ENCODE assay signal across 8 cellular contexts in genomic region chr11:57335023-57335342, GRCh38. TPM values are rescaled to one million over a fixed set of nuclear protein-coding genes. Genes with fewer than 3 reads are reported as not detected.
DNase-seq lines count a peak whose midpoint lies in the region; ATAC-seq and TF ChIP-seq lines count a peak whose summit lies in the region.

No MANE protein-coding gene starts in this region.

- peaks cover 33% of the 10 kb centered on the region for H3K4me1 Mint-ChIP-seq in CD4-positive, alpha-beta T cell (ENCODE audit: low read depth)
- peaks cover 31% of the 10 kb centered on the region for H3K4me1 Mint-ChIP-seq in central memory CD8-positive, alpha-beta T cell
- peaks cover 17 to 39% (median 31%) of the 10 kb centered on the region in 4 donors for H3K4me1 Mint-ChIP-seq in naive thymus-derived CD8-positive, alpha-beta T cell

- H3K9me3 ChIP-seq in CD4-positive, alpha-beta T cell (ENCODE audit: control insufficient read depth, low read length): no peaks in the 10 kb centered on the region

- H3K27me3 ChIP-seq in CD4-positive, alpha-beta T cell (ENCODE audit: control insufficient read depth, insufficient read depth, low read length): no peaks in the 10 kb centered on the region

- CTCF ChIA-PET in CD4-positive, alpha-beta T cell (lab: Charles Lee): interaction anchor here (1.5 kb wide), 2 partner anchors 9 to 322 kb away, joined by 3 to 14 read pairs; partner anchors contain the start of genes CLP1 and TNKS1BP1

- H3K9me3 Mint-ChIP-seq in CD4-positive, alpha-beta T cell: no peaks in the 10 kb centered on the region
- H3K9me3 Mint-ChIP-seq in central memory CD8-positive, alpha-beta T cell: no peaks in the 10 kb centered on the region
- no peaks in the 10 kb centered on the region for H3K9me3 Mint-ChIP-seq in naive thymus-derived CD8-positive, alpha-beta T cell

- DNase-seq in CD4-positive, alpha-beta T cell: no peak
- no peak for DNase-seq in central memory CD8-positive, alpha-beta T cell (ENCODE audit: low spot score in 2 of 2)
- DNase-seq in naive thymus-derived CD8-positive, alpha-beta T cell: no peak
- DNase-seq in dermis blood vessel endothelial cell: no peak
- DNase-seq in DMS153 (lab: John Stamatoyannopoulos, UW): no peak
- no peak for DNase-seq in putamen (ENCODE audit: low spot score)
- no peak for DNase-seq in DMS 273 treated with DMSO at 0.1 percent for 48 hours (lab: John Stamatoyannopoulos, UW)

- H3K36me3 Mint-ChIP-seq in CD4-positive, alpha-beta T cell (ENCODE audit: low read depth): peaks cover 54% of the 10 kb centered on the region
- H3K36me3 Mint-ChIP-seq in central memory CD8-positive, alpha-beta T cell (ENCODE audit: insufficient read depth): peaks cover 33% of the 10 kb centered on the region
- H3K36me3 Mint-ChIP-seq in naive thymus-derived CD8-positive, alpha-beta T cell: peaks cover 8 to 38% (median 8%) of the 10 kb centered on the region in 3 donors

- peak overlapping the region; percentile 89 for H3K4me3 Mint-ChIP-seq in CD4-positive, alpha-beta T cell
- peak overlapping the region; percentile 84 for H3K4me3 Mint-ChIP-seq in central memory CD8-positive, alpha-beta T cell
- H3K4me3 Mint-ChIP-seq in naive thymus-derived CD8-positive, alpha-beta T cell: peak overlapping the region; percentile 87 to 98 (median 93)

- peak overlapping the region; percentile 96 for H3K27ac Mint-ChIP-seq in CD4-positive, alpha-beta T cell
- H3K27ac Mint-ChIP-seq in central memory CD8-positive, alpha-beta T cell (ENCODE audit: low read depth): peak overlapping the region; percentile 97
- peak overlapping the region; percentile 95 to 100 (median 98) for H3K27ac Mint-ChIP-seq in naive thymus-derived CD8-positive, alpha-beta T cell

- ATAC-seq in CD4-positive, alpha-beta T cell (ENCODE audit: poor library complexity): no peak
- ATAC-seq in HG03432 (IDR thresholded peaks at IDR 0.05; ENCODE audit: unreplicated experiment): peak; percentile 3
- ATAC-seq in central memory CD8-positive, alpha-beta T cell (replicated peaks; ENCODE audit: extremely low read depth, poor library complexity, severe bottlenecking): no peak
- ATAC-seq in naive thymus-derived CD8-positive, alpha-beta T cell: no peak

- POLR2A ChIA-PET in CD4-positive, alpha-beta T cell (lab: Charles Lee): interaction anchor here (0.8 to 5.2 kb wide), 7 partner anchors 9 to 1837 kb away, joined by 3 to 107 read pairs (median 4); partner anchors contain the start of genes DTX4, SELENOH, TNKS1BP1 and UBE2L6
- POLR2A ChIA-PET in naive thymus-derived CD8-positive, alpha-beta T cell (lab: Charles Lee): interaction anchor here (1.0 to 6.1 kb wide), 11 partner anchors 10 to 1392 kb away, joined by 3 to 96 read pairs (median 5); partner anchors contain the start of genes MED19, SELENOH, SLC43A3 and TIMM10

- peak overlapping the region; percentile 72 for H3K27ac ChIP-seq in CD4-positive, alpha-beta T cell (ENCODE audit: low read depth, low read length)

- H3K27me3 Mint-ChIP-seq in CD4-positive, alpha-beta T cell: no peaks in the 10 kb centered on the region
- H3K27me3 Mint-ChIP-seq in central memory CD8-positive, alpha-beta T cell: no peaks in the 10 kb centered on the region
- H3K27me3 Mint-ChIP-seq in naive thymus-derived CD8-positive, alpha-beta T cell: no peaks in the 10 kb centered on the region

- TF ChIP-seq CTCF in CD4-positive, alpha-beta T cell (IDR thresholded peaks at IDR 0.05): no peak

- intact Hi-C loops in CD4-positive, alpha-beta T cell (cut with DNase I, micrococcal nuclease): loop anchor here (1.0 to 10.0 kb wide), 7 partner anchors 10 to 1810 kb away; partner anchors contain the start of genes FAM111A (in 1 of the 2), MED19 (in 1 of the 2), TMX2 (in 1 of the 2) and ZDHHC5 (in 1 of the 2)

RNA-seq across cellular contexts. Expression of gene SSRP1, which starts 0.7 kb away (rescaled TPM):
- 10 to 100 TPM; 36.7 to 41.2 TPM for total RNA-seq in CD4-positive, alpha-beta T cell
- 10 to 100 TPM; 72.7 to 74.5 TPM for total RNA-seq in naive thymus-derived CD8-positive, alpha-beta T cell
- 10 to 100 TPM; 35.9 to 41.0 (median 38.0) TPM for polyA plus RNA-seq in naive thymus-derived CD8-positive, alpha-beta T cell
- 58.9 and 160 TPM in 2 replicates for total RNA-seq in dermis blood vessel endothelial cell

RNA-seq across cellular contexts. Expression of gene P2RX3, which starts 3.2 kb away (rescaled TPM):
- total RNA-seq in CD4-positive, alpha-beta T cell: not detected
- total RNA-seq in naive thymus-derived CD8-positive, alpha-beta T cell: not detected
- polyA plus RNA-seq in naive thymus-derived CD8-positive, alpha-beta T cell: not detected
- total RNA-seq in dermis blood vessel endothelial cell: not detected in 2 replicates

RNA-seq across cellular contexts. Expression of gene TNKS1BP1, which starts 10.2 kb away (rescaled TPM):
- total RNA-seq in CD4-positive, alpha-beta T cell: 10 to 100 TPM; 12.9 to 13.2 TPM
- 10 to 100 TPM; 18.8 to 20.9 TPM for total RNA-seq in naive thymus-derived CD8-positive, alpha-beta T cell
- 1 to 10 TPM in 2 of 3 donors, under 1 TPM in 1; 0.97 to 6.7 (median 2.5) TPM for polyA plus RNA-seq in naive thymus-derived CD8-positive, alpha-beta T cell
- 74.3 and 79.6 TPM in 2 replicates for total RNA-seq in dermis blood vessel endothelial cell

RNA-seq across cellular contexts. Expression of gene PRG3, which starts 46.0 kb away (rescaled TPM):
- total RNA-seq in CD4-positive, alpha-beta T cell: not detected
- total RNA-seq in naive thymus-derived CD8-positive, alpha-beta T cell: not detected
- polyA plus RNA-seq in naive thymus-derived CD8-positive, alpha-beta T cell: not detected
- total RNA-seq in dermis blood vessel endothelial cell: not detected in 2 replicates

RNA-seq across cellular contexts. Expression of gene PRG2, which starts 55.5 kb away (rescaled TPM):
- total RNA-seq in CD4-positive, alpha-beta T cell: 1 to 10 TPM in 1 of 2 experiments, under 1 TPM in 1; 0.53 to 1.1 TPM
- total RNA-seq in naive thymus-derived CD8-positive, alpha-beta T cell: not detected
- not detected for polyA plus RNA-seq in naive thymus-derived CD8-positive, alpha-beta T cell
- total RNA-seq in dermis blood vessel endothelial cell: 0.19 TPM in 1 of 2 replicates, not detected in the other
